In genomic region chr9:19896161-19896560, GRCh38 we compare ENCODE assay signal across 24 cellular contexts.
A peak's percentile ranks its signal among the peaks of the same experiment; 100 is the strongest.
DNase-seq lines count a peak whose midpoint lies in the region; ATAC-seq and TF ChIP-seq lines count a peak whose summit lies in the region.
"Had no signal": no experiment of that assay in that cellular context is flagged by ENCODE, and none has a peak within 500 bp of the region (broad histone marks: within the 10 kb centered on the region; RNA-seq: fewer than 3 reads in every experiment).

No MANE protein-coding gene starts in this region.

- H3K4me3 Mint-ChIP-seq in natural killer cell = no peak overlapping the region
- H3K4me3 Mint-ChIP-seq: CD14-positive monocyte; CD4-positive, alpha-beta memory T cell; CD4-positive, CD25-positive, alpha-beta regulatory T cell; CD8-positive, alpha-beta memory T cell had no signal

- TF ChIP-seq CTCF in LNCaP clone FGC (IDR thresholded peaks at IDR 0.05; ENCODE audit: control insufficient read depth, extremely low read depth, insufficient read depth) (no peak), epithelial cell of esophagus (IDR thresholded peaks at IDR 0.05; ENCODE audit: insufficient read depth, low read depth, low read length, missing control alignments) (no peak), natural killer cell (IDR thresholded peaks at IDR 0.05) (no peak)

- H3K36me3 Mint-ChIP-seq in natural killer cell = no peaks in the 10 kb centered on the region
- H3K36me3 Mint-ChIP-seq: CD14-positive monocyte; CD4-positive, alpha-beta memory T cell; CD4-positive, CD25-positive, alpha-beta regulatory T cell; CD8-positive, alpha-beta memory T cell had no signal

- ATAC-seq in HG03521 (IDR thresholded peaks at IDR 0.05; ENCODE audit: unreplicated experiment) = no peak
- ATAC-seq in natural killer cell = no peak
- ATAC-seq: GM12878 had no signal

- intact Hi-C loops in natural killer cell (cut with micrococcal nuclease) = no loop called here

- DNase-seq in LNCaP clone FGC (ENCODE audit: low read depth) (peak; percentile 1), epithelial cell of esophagus (ENCODE audit: low read depth) (peak; percentile 15), pons (ENCODE audit: low spot score) (peak; percentile 54), natural killer cell (no peak)
- no peak for DNase-seq in activated CD8-positive, alpha-beta memory T cell treated with anti-CD3 and anti-CD28 coated beads for 24 hours
- DNase-seq: 8988T; ACHN; BE2C; C1 segment of cervical spinal cord; CD4-positive, alpha-beta memory T cell; CD4-positive, CD25-positive, alpha-beta regulatory T cell; CD8-positive, alpha-beta memory T cell; COR-L47; DMS 273 treated with DMSO at 0.1 percent for 48 hours; DMS153; DMS53; DMS79; DND-41; EL; GDM1 had no signal

- H3K27ac Mint-ChIP-seq in natural killer cell = no peak overlapping the region
- H3K27ac Mint-ChIP-seq: CD14-positive monocyte; CD4-positive, alpha-beta memory T cell; CD4-positive, CD25-positive, alpha-beta regulatory T cell; CD8-positive, alpha-beta memory T cell had no signal

- no peaks in the 10 kb centered on the region for H3K9me3 Mint-ChIP-seq in natural killer cell
- H3K9me3 Mint-ChIP-seq: CD4-positive, alpha-beta memory T cell; CD8-positive, alpha-beta memory T cell had no signal

- H3K4me3 ChIP-seq in LNCaP clone FGC (ENCODE audit: low read depth, low read length) = no peak overlapping the region
- H3K4me3 ChIP-seq in epithelial cell of esophagus (ENCODE audit: low read length) = no peak overlapping the region
- H3K4me3 ChIP-seq: BLaER1, GM12878 had no signal

- no peaks in the 10 kb centered on the region for H3K27me3 Mint-ChIP-seq in natural killer cell (ENCODE audit: low read depth in 2 of 2)
- H3K27me3 Mint-ChIP-seq: CD4-positive, alpha-beta memory T cell; CD4-positive, CD25-positive, alpha-beta regulatory T cell had no signal

- no peaks in the 10 kb centered on the region for H3K4me1 Mint-ChIP-seq in natural killer cell
- H3K4me1 Mint-ChIP-seq: CD14-positive monocyte; CD4-positive, alpha-beta memory T cell; CD4-positive, CD25-positive, alpha-beta regulatory T cell; CD8-positive, alpha-beta memory T cell had no signal

Comparison
In these comparisons a context has a peak if more than half of its experiments do, and no peak if none do; other contexts are left out.
1. DNase-seq: peak in LNCaP clone FGC (single experiment), epithelial cell of esophagus (single experiment) and pons (single experiment); none in natural killer cell (single experiment) and activated CD8-positive, alpha-beta memory T cell treated with anti-CD3 and anti-CD28 coated beads for 24 hours (single experiment).